11 cellular contexts compared by ENCODE assay signal in the genomic region with DNA sequence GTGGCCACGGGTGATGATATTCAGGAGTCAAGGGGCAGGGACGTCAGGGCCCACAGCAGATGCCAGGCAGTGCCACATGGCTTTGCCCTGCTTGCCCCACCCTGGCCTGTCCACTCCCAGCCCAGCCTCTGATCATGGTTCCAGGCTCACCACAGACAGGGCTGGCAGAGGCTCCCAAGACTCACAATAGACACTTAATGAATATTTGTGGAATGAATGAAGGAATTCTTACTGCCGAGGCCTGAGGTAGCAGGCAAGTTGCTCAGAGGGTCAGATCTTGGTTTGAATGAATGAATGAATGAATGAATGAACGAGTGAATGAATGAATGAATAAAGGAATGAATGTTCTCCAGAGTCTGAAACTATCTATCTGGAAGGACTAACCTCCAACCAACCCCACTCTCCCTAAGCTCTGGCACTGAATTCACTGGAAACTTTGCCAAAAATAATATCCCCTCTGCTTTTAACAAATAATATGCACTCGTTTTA.
DNase-seq lines count a peak whose midpoint lies in the region; ATAC-seq and TF ChIP-seq lines count a peak whose summit lies in the region.
"Had no signal": no experiment of that assay in that cellular context is flagged by ENCODE, and none has a peak within 500 bp of the region (broad histone marks: within the 10 kb centered on the region; RNA-seq: fewer than 3 reads in every experiment).

No MANE protein-coding gene starts in this region.

- TF ChIP-seq CTCF in astrocyte of the spinal cord (IDR thresholded peaks at IDR 0.05; ENCODE audit: low read depth, low read length) (no peak), foreskin keratinocyte (conservative IDR thresholded peaks at IDR 0.05) (no peak)

- peak overlapping the region in 2 of 11 experiments; percentile 32 to 56; a peak in 2 of 22 replicates for H3K9ac ChIP-seq in BLaER1 treated with 17β-estradiol and CSF1 and Interleukin-3, amounts not matched to agents 10 nM and 100 nM

- H4K20me1 ChIP-seq in BLaER1 treated with 17β-estradiol and CSF1 and Interleukin-3, amounts not matched to agents 10 nM and 100 nM, result peaks cover 49 to 95% (median 76%) of the 10 kb centered on the region in 11 experiments; a peak in 20 of 22 replicates

- 0 out of 22 replicates have a peak, but pooled peaks cover 0 to 7% (median 0%) of the 10 kb centered on the region in 11 experiments for H3K36me3 ChIP-seq in BLaER1 treated with 17β-estradiol and CSF1 and Interleukin-3, amounts not matched to agents 10 nM and 100 nM

- H3K9me3 ChIP-seq in BLaER1 treated with 17β-estradiol and CSF1 and Interleukin-3, amounts not matched to agents 10 nM and 100 nM (replicated peaks in 1 of 11), result no peaks in the 10 kb centered on the region

- peaks cover 57 to 100% (median 95%) of the 10 kb centered on the region in 10 experiments for H3K4me1 ChIP-seq in BLaER1 treated with 17β-estradiol and CSF1 and Interleukin-3, amounts not matched to agents 10 nM and 100 nM
- peaks cover 36% of the 10 kb centered on the region for H3K4me1 ChIP-seq in foreskin keratinocyte

- no peak for ATAC-seq in GM21619 (IDR thresholded peaks at IDR 0.05; ENCODE audit: unreplicated experiment)
- ATAC-seq in foreskin keratinocyte, result no peak

- peak overlapping the region in 4 of 11 experiments; percentile 23 to 58 (median 38); a peak in 2 of 22 replicates for H3K27ac ChIP-seq in BLaER1 treated with 17β-estradiol and CSF1 and Interleukin-3, amounts not matched to agents 10 nM and 100 nM
- H3K27ac ChIP-seq in foreskin keratinocyte, result no peak overlapping the region

- DNase-seq in astrocyte of the spinal cord (ENCODE audit: low read depth, low spot score) (peak; percentile 55), fibroblast of the conjunctiva (ENCODE audit: low read depth) (peak; percentile 18), pons (ENCODE audit: low spot score) (peak; percentile 58), HuH-7 (ENCODE audit: low spot score) (no peak), foreskin keratinocyte (no peak)
- no peak for DNase-seq in stimulated activated CD4-positive, alpha-beta T cell treated with anti-CD3 and anti-CD28 coated beads, Interleukin-1b, Interleukin-23, amount 100 ng/mL, for 48 hours
- DNase-seq: activated B cell treated with CpG ODN at 0.5 μM for 24 hours, DND-41, NCI-H1930 had no signal

- H3K4me3 ChIP-seq in BLaER1 treated with 17β-estradiol and CSF1 and Interleukin-3, amounts not matched to agents 10 nM and 100 nM, result no peak overlapping the region
- H3K4me3 ChIP-seq in astrocyte of the spinal cord (ENCODE audit: low read depth, low read length), result no peak overlapping the region

- in situ Hi-C loops in astrocyte of the spinal cord (cut with HindIII; ENCODE audit: low sequenced_read_pairs), result no loop called here

- no peaks in the 10 kb centered on the region for H3K27me3 ChIP-seq in BLaER1 treated with 17β-estradiol and CSF1 and Interleukin-3, amounts not matched to agents 10 nM and 100 nM
- H3K27me3 ChIP-seq in foreskin keratinocyte, result no peaks in the 10 kb centered on the region

- H3K4me2 ChIP-seq in BLaER1 treated with 17β-estradiol and CSF1 and Interleukin-3, amounts not matched to agents 10 nM and 100 nM, result peak overlapping the region in 6 of 11 experiments; percentile 3 to 97 (median 41); a peak in 8 of 22 replicates

Comparison
In these comparisons a context has a peak if more than half of its experiments do, and no peak if none do; other contexts are left out.
1. DNase-seq: peak in astrocyte of the spinal cord (single experiment), fibroblast of the conjunctiva (single experiment) and pons (single experiment); none in stimulated activated CD4-positive, alpha-beta T cell treated with anti-CD3 and anti-CD28 coated beads, Interleukin-1b, Interleukin-23, amount 100 ng/mL, for 48 hours (single experiment), HuH-7 (single experiment) and foreskin keratinocyte (0 of 2).